Comparison of ENCODE assay signal across 8 cellular contexts in genomic region chr12:49903700-49904423, GRCh38. TPM values are rescaled to one million over a fixed set of nuclear protein-coding genes. Genes with fewer than 3 reads are reported as not detected.
DNase-seq lines count a peak whose midpoint lies in the region; ATAC-seq, FAIRE-seq and TF ChIP-seq lines count a peak whose summit lies in the region.

Gene FAIM2 (minus strand): TSS chr12:49903900. CDS start chr12:49903792, 108 bp downstream.

- no peak for TF ChIP-seq POLR2A in right lobe of liver (IDR thresholded peaks at IDR 0.05)
- TF ChIP-seq POLR2A in HepG2 (IDR thresholded peaks at IDR 0.05; ENCODE audit: insufficient read depth in 1 of 2, low read depth in 2 of 2, low read length in 2 of 2), result no peak

- TF ChIP-seq CTCF in right lobe of liver (IDR thresholded peaks at IDR 0.05) (no peak), HepG2 (CRISPR knock-in tag; IDR thresholded peaks at IDR 0.05) (no peak)

- no peak within 1 kb of the TSS for H3K4me2 ChIP-seq in HepG2 (ENCODE audit: low read depth, low read length)

- H3K4me3 ChIP-seq in right lobe of liver (peak within 1 kb of the TSS in 1 of 3 donors; percentile 9), HepG2 (replicated peaks in 1 of 3; ENCODE audit: insufficient read depth in 1 of 3, low read depth in 2 of 3, low read length in 3 of 3) (no peak within 1 kb of the TSS), duodenal mucosa (ENCODE audit: low read depth in 1 of 2, low read length in 2 of 2) (peak within 1 kb of the TSS; percentile 40 to 43), mucosa of rectum (ENCODE audit: low read length in 2 of 2) (peak within 1 kb of the TSS; percentile 27 to 54)

- H3K36me3 ChIP-seq in right lobe of liver (no peaks in the 10 kb centered on the region), HepG2 (replicated peaks in 1 of 2; ENCODE audit: control insufficient read depth in 1 of 2, insufficient read depth in 2 of 2, low read length in 2 of 2) (no peaks in the 10 kb centered on the region), duodenal mucosa (ENCODE audit: control insufficient read depth in 1 of 2, insufficient read depth in 2 of 2, low read length in 2 of 2) (no peaks in the 10 kb centered on the region), mucosa of rectum (ENCODE audit: control insufficient read depth in 2 of 2, insufficient read depth in 2 of 2, low read length in 2 of 2) (no peaks in the 10 kb centered on the region)

- intact Hi-C loops in right lobe of liver (cut with DNase I) (no loop called here), HepG2 (cut with micrococcal nuclease; ENCODE audit: unreplicated experiment) (no loop called here)

- H3K4me1 Mint-ChIP-seq in stimulated activated naive B cell treated with anti-CD40 and anti-IgM and Interleukin-4, amounts not matched to agents 10 μg/mL and 1 μg/mL and 100 μg/mL, for 72 hours, result peaks cover 9% of the 10 kb centered on the region in 2 donors

- H3K27me3 ChIP-seq in right lobe of liver, result no peaks in the 10 kb centered on the region
- peaks cover 7 to 23% of the 10 kb centered on the region in 2 experiments; a peak in 3 of 5 replicates for H3K27me3 ChIP-seq in HepG2 (ENCODE audit: control insufficient read depth in 1 of 2, insufficient read depth in 2 of 2, low read length in 2 of 2)
- peaks cover 9 to 18% of the 10 kb centered on the region in 2 donors for H3K27me3 ChIP-seq in duodenal mucosa (ENCODE audit: control insufficient read depth in 1 of 2, insufficient read depth in 2 of 2, low read length in 2 of 2)
- H3K27me3 ChIP-seq in mucosa of rectum (ENCODE audit: control insufficient read depth in 2 of 2, insufficient read depth in 2 of 2, low read length in 2 of 2), result peaks cover 5 to 8% of the 10 kb centered on the region in 2 donors

- FAIRE-seq in HepG2 (lab: Jason Lieb, UNC), result no peak

- peak within 1 kb of the TSS; percentile 74 to 81 for H3K4me3 Mint-ChIP-seq in stimulated activated naive B cell treated with anti-CD40 and anti-IgM and Interleukin-4, amounts not matched to agents 10 μg/mL and 1 μg/mL and 100 μg/mL, for 72 hours

- H3K27ac ChIP-seq in right lobe of liver (no peak within 1 kb of the TSS), HepG2 (ENCODE audit: extremely low read length, insufficient read depth, low read length) (no peak within 1 kb of the TSS), duodenal mucosa (ENCODE audit: low read depth, low read length) (no peak within 1 kb of the TSS), mucosa of rectum (ENCODE audit: low read depth in 2 of 2, low read length in 2 of 2) (no peak within 1 kb of the TSS)

- TF ChIP-seq EP300 in HepG2 (IDR thresholded peaks at IDR 0.05; ENCODE audit: low read depth in 2 of 2, low read length in 2 of 2), result no peak
- no peak for TF ChIP-seq EP300 in HepG2 (CRISPR knock-in tag; IDR thresholded peaks at IDR 0.05; ENCODE audit: borderline replicate concordance)

- peaks cover 46 to 66% of the 10 kb centered on the region in 2 donors for H3K27me3 Mint-ChIP-seq in stimulated activated naive B cell treated with anti-CD40 and anti-IgM and Interleukin-4, amounts not matched to agents 10 μg/mL and 1 μg/mL and 100 μg/mL, for 72 hours

- no peaks in the 10 kb centered on the region for H3K36me3 Mint-ChIP-seq in stimulated activated naive B cell treated with anti-CD40 and anti-IgM and Interleukin-4, amounts not matched to agents 10 μg/mL and 1 μg/mL and 100 μg/mL, for 72 hours

- ATAC-seq in right lobe of liver (peak; percentile 28 to 34 (median 33)), HepG2 (no peak)
- ATAC-seq in stimulated activated naive B cell treated with anti-CD40 and anti-IgM and Interleukin-4, amounts not matched to agents 10 μg/mL and 1 μg/mL and 100 μg/mL, for 72 hours (replicated peaks), result peak; percentile 72 to 81

- H3K9ac ChIP-seq in HepG2 (ENCODE audit: insufficient read depth, low read depth, low read length) (no peak within 1 kb of the TSS), duodenal mucosa (ENCODE audit: low read depth in 1 of 2, low read length in 2 of 2) (no peak within 1 kb of the TSS), mucosa of rectum (ENCODE audit: low read depth in 1 of 2, low read length in 2 of 2) (no peak within 1 kb of the TSS)

- WGBS in right lobe of liver (ENCODE audit: insufficient coverage, low coverage, low lambda C conversion rate, missing lambda C conversion rate), result 11% methylated on average over 26 of the region's 56 CpGs
- WGBS in HepG2 (ENCODE audit: low lambda C conversion rate), result 57% methylated on average over 12 of the region's 56 CpGs

- TF ChIP-seq RAD21 in HepG2 (CRISPR knock-in tag; IDR thresholded peaks at IDR 0.05), result no peak

- H3K9me3 Mint-ChIP-seq in stimulated activated naive B cell treated with anti-CD40 and anti-IgM and Interleukin-4, amounts not matched to agents 10 μg/mL and 1 μg/mL and 100 μg/mL, for 72 hours, result no peaks in the 10 kb centered on the region

- H3K79me2 ChIP-seq in HepG2 (ENCODE audit: insufficient read depth, low read length), result no peaks in the 10 kb centered on the region

- H4K20me1 ChIP-seq in HepG2 (ENCODE audit: insufficient read depth, low read length), result 0 out of 2 replicates have a peak, but pooled peaks cover 2% of the 10 kb centered on the region

- in situ Hi-C loops in HepG2 (cut with HindIII; ENCODE audit: extremely low pct_ligation_motif_present, low pct_unique_long_range_greater_than_20kb), result no loop called here

- H3K27ac Mint-ChIP-seq in stimulated activated naive B cell treated with anti-CD40 and anti-IgM and Interleukin-4, amounts not matched to agents 10 μg/mL and 1 μg/mL and 100 μg/mL, for 72 hours, result peak within 1 kb of the TSS; percentile 49

- POLR2A ChIA-PET in HepG2 (lab: Yijun Ruan, JAX) (no interaction called here), HEK293T (lab: Yijun Ruan, JAX) (no interaction called here)

- no TSS peak for BruUV-seq in HepG2 (replicated peaks; lab: Mats Ljungman, UMichigan)

- DNase-seq in right lobe of liver, result no peak
- DNase-seq in HepG2 (ENCODE audit: low spot score), result no peak
- DNase-seq in activated CD4-positive, alpha-beta T cell treated with anti-CD3 and anti-CD28 coated beads, Interleukin-2, amount 50 U/mL, for 48 hours, result peak; percentile 52 to 62
- DNase-seq in stimulated activated naive B cell treated with anti-CD40 and anti-IgM and Interleukin-4, amounts not matched to agents 10 μg/mL and 1 μg/mL and 100 μg/mL, for 72 hours, result peak; percentile 20
- no peak for DNase-seq in NCI-H774 (lab: John Stamatoyannopoulos, UW)
- DNase-seq in HEK293T (ENCODE audit: extremely low spot score), result no peak

- CTCF ChIA-PET in HepG2 (lab: Yijun Ruan, JAX; ENCODE audit: low intra/inter-chr PET ratio, low total read pairs) (no interaction called here), HEK293T (lab: Yijun Ruan, JAX) (no interaction called here)

- H3K9me3 ChIP-seq in right lobe of liver (no peaks in the 10 kb centered on the region), HepG2 (ENCODE audit: low read length) (no peaks in the 10 kb centered on the region), duodenal mucosa (ENCODE audit: control insufficient read depth in 1 of 2, low read length in 2 of 2) (no peaks in the 10 kb centered on the region), mucosa of rectum (ENCODE audit: control insufficient read depth in 2 of 2, low read length in 2 of 2) (no peaks in the 10 kb centered on the region)

- H3K4me1 ChIP-seq in right lobe of liver (no peaks in the 10 kb centered on the region), HepG2 (ENCODE audit: insufficient read depth, low read length) (no peaks in the 10 kb centered on the region), duodenal mucosa (ENCODE audit: control insufficient read depth in 1 of 2, insufficient read depth in 2 of 2, low read length in 2 of 2) (no peaks in the 10 kb centered on the region), mucosa of rectum (ENCODE audit: control insufficient read depth in 2 of 2, insufficient read depth in 2 of 2, low read length in 2 of 2) (no peaks in the 10 kb centered on the region)

- H2AFZ ChIP-seq in HepG2 (ENCODE audit: low read length), result no peak within 1 kb of the TSS

TF ChIP-seq in HepG2, 621 proteins besides CTCF, POLR2A, EP300 and RAD21 (continues in another document):
- no peak for TF ChIP-seq CREM (IDR thresholded peaks at IDR 0.05)
- TF ChIP-seq CREM (CRISPR knock-in tag; IDR thresholded peaks at IDR 0.05), result no peak
- TF ChIP-seq ZNF773 (CRISPR knock-in tag; IDR thresholded peaks at IDR 0.05; ENCODE audit: borderline replicate concordance), result no peak
- TF ChIP-seq ZNF589 (CRISPR knock-in tag; conservative IDR thresholded peaks at IDR 0.05), result no peak

TF ChIP-seq in HEK293T, 16 proteins besides CTCF, POLR2A, EP300 and RAD21 (continues in another document):
- TF ChIP-seq TARDBP (IDR thresholded peaks at IDR 0.05) (no peak), ZNF384 (IDR thresholded peaks at IDR 0.05) (no peak), LEF1 (IDR thresholded peaks at IDR 0.05; ENCODE audit: borderline replicate concordance) (no peak), FOXM1 (IDR thresholded peaks at IDR 0.05; ENCODE audit: borderline replicate concordance) (no peak), NFRKB (IDR thresholded peaks at IDR 0.05) (no peak), SP1 (IDR thresholded peaks at IDR 0.05) (no peak), ARNT (IDR thresholded peaks at IDR 0.05) (no peak)

RNA-seq across cellular contexts. Expression of gene FAIM2, which starts in this region (rescaled TPM):
- total RNA-seq in right lobe of liver (under 1 TPM in 1 of 6 experiments, not detected in 5; 0.16 TPM), HepG2 (2016; rRNA removed; fragmentation: Illumina TruSeq; extraction: Trizol) (not detected in 2 replicates)
- total RNA-seq in HepG2 (2016; cell fraction: cytosol; rRNA removed; fragmentation: Illumina TruSeq; extraction: Trizol; ENCODE audit: low read depth), result not detected in 2 replicates
- not detected in 2 replicates for total RNA-seq in HepG2 (2016; cell fraction: insoluble cytoplasmic fraction; rRNA removed; fragmentation: Illumina TruSeq; extraction: Trizol)
- not detected in 2 replicates for total RNA-seq in HepG2 (2016; cell fraction: membrane; rRNA removed; fragmentation: Illumina TruSeq; extraction: Trizol)
- total RNA-seq in HepG2 (2016; cell fraction: nucleus; rRNA removed; fragmentation: Illumina TruSeq; extraction: Trizol), result not detected in 2 replicates
- not detected in 2 replicates for polyA plus RNA-seq in HepG2 (2011; rRNA removed)
- 0.01 and 0.03 TPM in 2 replicates for polyA plus RNA-seq in HepG2 (2011; cell fraction: cytosol; rRNA removed)
- 0.21 TPM in 1 of 2 replicates, not detected in the other for polyA plus RNA-seq in HepG2 (2011; cell fraction: nucleus; rRNA removed)
- polyA plus RNA-seq in HepG2 (2012), result not detected in 2 replicates
- polyA plus RNA-seq in HepG2 (2016; cell fraction: cytosol; fragmentation: Illumina TruSeq; extraction: Trizol; ENCODE audit: low read depth), result not detected in 2 replicates
- not detected in 2 replicates for polyA plus RNA-seq in HepG2 (2016; cell fraction: insoluble cytoplasmic fraction; fragmentation: Illumina TruSeq; extraction: Trizol; ENCODE audit: low read depth)
- not detected in 2 replicates for polyA plus RNA-seq in HepG2 (2016; cell fraction: membrane; fragmentation: Illumina TruSeq; extraction: Trizol; ENCODE audit: low read depth)
- polyA plus RNA-seq in HepG2 (2016; cell fraction: nucleus; fragmentation: Illumina TruSeq; extraction: Trizol; ENCODE audit: insufficient read depth, low read depth), result not detected in 2 replicates
- polyA minus RNA-seq in HepG2 (2011; rRNA and poly(A)+ RNA removed; ENCODE audit: low replicate concordance), result 0.65 TPM in 1 of 2 replicates, not detected in the other
- polyA minus RNA-seq in HepG2 (2011; cell fraction: cytosol; rRNA and poly(A)+ RNA removed), result not detected in 2 replicates
- not detected in 2 replicates for polyA minus RNA-seq in HepG2 (2011; cell fraction: nucleus; rRNA and poly(A)+ RNA removed)

Comparison
In these comparisons a context has a peak if more than half of its experiments do, and no peak if none do; other contexts are left out.
1. Peak in ATAC-seq in right lobe of liver; RNA of the gene not detected or under 1 TPM.
2. DNase-seq: peak in activated CD4-positive, alpha-beta T cell treated with anti-CD3 and anti-CD28 coated beads, Interleukin-2, amount 50 U/mL, for 48 hours (2 of 2) and stimulated activated naive B cell treated with anti-CD40 and anti-IgM and Interleukin-4, amounts not matched to agents 10 μg/mL and 1 μg/mL and 100 μg/mL, for 72 hours (single experiment); none in right lobe of liver (0 of 3), HepG2 (single experiment), NCI-H774 (single experiment) and HEK293T (single experiment).
3. H3K4me3 ChIP-seq: peak in duodenal mucosa (2 of 2) and mucosa of rectum (2 of 2); none in HepG2 (0 of 3).